Comparison of ENCODE assay signal across 1 cellular context in the genomic region with DNA sequence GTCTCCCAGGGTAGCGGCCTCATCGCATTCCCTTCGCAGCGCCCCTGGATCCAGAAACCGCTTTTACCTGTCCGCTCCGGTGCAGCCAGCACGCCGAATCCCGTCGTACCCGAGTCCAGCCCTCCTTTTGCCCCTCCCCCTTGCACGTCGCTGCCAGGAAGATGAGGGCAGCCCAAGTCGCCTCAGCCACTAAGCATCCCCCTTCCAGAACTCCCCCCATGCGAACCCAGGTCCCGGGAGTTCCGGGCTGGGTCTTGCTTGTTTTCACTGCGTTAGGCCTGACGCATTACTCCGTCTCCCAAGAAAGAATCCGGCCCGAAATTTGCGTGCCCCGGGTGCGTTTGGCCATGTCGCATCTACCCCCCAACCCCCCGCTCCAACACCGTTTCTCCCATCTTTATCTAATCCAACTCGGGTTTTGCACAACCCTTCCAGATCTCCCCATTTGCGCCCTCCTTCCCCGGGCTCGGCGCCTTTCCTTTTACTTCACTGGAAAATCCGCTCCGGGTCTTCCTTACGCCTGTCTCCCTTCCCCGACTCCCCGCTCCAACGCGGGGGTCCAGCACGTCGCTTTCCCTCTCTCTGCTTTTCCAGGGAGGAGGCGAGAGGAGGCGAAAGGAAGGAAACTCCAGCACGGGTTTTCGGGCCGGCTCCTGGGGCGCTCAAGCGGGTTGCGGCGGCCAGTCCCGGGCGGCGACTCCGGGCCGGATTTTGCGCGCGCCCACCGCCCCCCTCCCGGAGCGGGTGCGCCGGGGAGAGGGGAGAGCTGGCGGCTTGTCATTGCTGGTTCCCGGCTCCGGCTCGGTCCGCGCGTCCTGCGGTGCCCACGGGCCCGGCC.
TF ChIP-seq lines count a peak whose summit lies in the region.

No MANE protein-coding gene starts in this region.

TF ChIP-seq in WTC11, 78 proteins besides CTCF, POLR2A, EP300 and RAD21 (continued from another document):
- TF ChIP-seq MAX (CRISPR knock-in tag; IDR thresholded peaks at IDR 0.05) (peak; percentile 22; the same call in 1 of the 2 replicates), TP53 (CRISPR knock-in tag; IDR thresholded peaks at IDR 0.05) (peak; percentile 59; the same call in 1 of the 2 replicates), FOXP1 (CRISPR knock-in tag; IDR thresholded peaks at IDR 0.05; ENCODE audit: borderline replicate concordance) (peak; percentile 65), ZBTB43 (CRISPR knock-in tag; IDR thresholded peaks at IDR 0.05) (0 out of 2 replicates have a peak, but pooled peaks have one; percentile 16), CREM (CRISPR knock-in tag; IDR thresholded peaks at IDR 0.05) (0 out of 2 replicates have a peak, but pooled peaks have one; percentile 16)
- TF ChIP-seq, protein P1, sequence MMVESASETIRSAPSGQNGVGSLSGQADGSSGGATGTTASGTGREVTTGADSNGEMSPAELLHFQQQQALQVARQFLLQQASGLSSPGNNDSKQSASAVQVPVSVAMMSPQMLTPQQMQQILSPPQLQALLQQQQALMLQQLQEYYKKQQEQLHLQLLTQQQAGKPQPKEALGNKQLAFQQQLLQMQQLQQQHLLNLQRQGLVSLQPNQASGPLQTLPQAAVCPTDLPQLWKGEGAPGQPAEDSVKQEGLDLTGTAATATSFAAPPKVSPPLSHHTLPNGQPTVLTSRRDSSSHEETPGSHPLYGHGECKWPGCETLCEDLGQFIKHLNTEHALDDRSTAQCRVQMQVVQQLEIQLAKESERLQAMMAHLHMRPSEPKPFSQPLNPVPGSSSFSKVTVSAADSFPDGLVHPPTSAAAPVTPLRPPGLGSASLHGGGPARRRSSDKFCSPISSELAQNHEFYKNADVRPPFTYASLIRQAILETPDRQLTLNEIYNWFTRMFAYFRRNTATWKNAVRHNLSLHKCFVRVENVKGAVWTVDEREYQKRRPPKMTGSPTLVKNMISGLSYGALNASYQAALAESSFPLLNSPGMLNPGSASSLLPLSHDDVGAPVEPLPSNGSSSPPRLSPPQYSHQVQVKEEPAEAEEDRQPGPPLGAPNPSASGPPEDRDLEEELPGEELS (CRISPR knock-in tag; IDR thresholded peaks at IDR 0.05): peak; percentile 78
TF ChIP-seq in WTC11: peak in this region for 9; not testable (repeated sequence) for 69.
